In genomic region chrX:113919387-113919786, GRCh38 we compare ENCODE assay signal across 1 cellular context.
TF ChIP-seq lines count a peak whose summit lies in the region.

No MANE protein-coding gene starts in this region.

TF ChIP-seq in H1, 55 proteins besides CTCF, POLR2A, EP300 and RAD21:
- TF ChIP-seq MAX (IDR thresholded peaks at IDR 0.05): no peak
- no peak for TF ChIP-seq GTF2F1 (IDR thresholded peaks at IDR 0.05; ENCODE audit: borderline replicate concordance, low read depth, low read length)
- no peak for TF ChIP-seq JUND (IDR thresholded peaks at IDR 0.05; ENCODE audit: low read length)
- no peak for TF ChIP-seq RXRA (IDR thresholded peaks at IDR 0.05; ENCODE audit: insufficient read depth, low read depth, low read length)
- no peak for TF ChIP-seq SIRT6 (IDR thresholded peaks at IDR 0.05; ENCODE audit: low read length)
- no peak for TF ChIP-seq USF2 (IDR thresholded peaks at IDR 0.05; ENCODE audit: low read length)
- TF ChIP-seq ZNF274 (IDR thresholded peaks at IDR 0.05; ENCODE audit: borderline replicate concordance, extremely low read depth, low read length): no peak
- TF ChIP-seq POLR2AphosphoS5 (IDR thresholded peaks at IDR 0.05; ENCODE audit: low read depth, low read length): no peak
- no peak for TF ChIP-seq MAFK (IDR thresholded peaks at IDR 0.05; ENCODE audit: low read depth, low read length)
- TF ChIP-seq KDM1A (IDR thresholded peaks at IDR 0.05; ENCODE audit: borderline replicate concordance, low read length): no peak
- no peak for TF ChIP-seq TEAD4 (IDR thresholded peaks at IDR 0.05; ENCODE audit: low read depth, low read length)
- no peak for TF ChIP-seq TAF1 (IDR thresholded peaks at IDR 0.05; ENCODE audit: low read depth, low read length)
- TF ChIP-seq CBX5 (IDR thresholded peaks at IDR 0.05; ENCODE audit: low read depth, low read length): no peak
- TF ChIP-seq NRF1 (IDR thresholded peaks at IDR 0.05; ENCODE audit: low read depth, low read length): no peak
- TF ChIP-seq NANOG (IDR thresholded peaks at IDR 0.05; ENCODE audit: insufficient read depth, low read depth, low read length, poor library complexity, severe bottlenecking): no peak
- no peak for TF ChIP-seq CHD7 (IDR thresholded peaks at IDR 0.05; ENCODE audit: insufficient replicate concordance, low read length)
- TF ChIP-seq CHD1 (IDR thresholded peaks at IDR 0.05; ENCODE audit: low read depth, low read length): no peak
- no peak for TF ChIP-seq BCL11A (IDR thresholded peaks at IDR 0.05; ENCODE audit: low read depth in 2 of 2, low read length in 2 of 2)
- no peak for TF ChIP-seq EGR1 (IDR thresholded peaks at IDR 0.05; ENCODE audit: borderline replicate concordance, low read depth, low read length)
- TF ChIP-seq SP4 (IDR thresholded peaks at IDR 0.05; ENCODE audit: low read length): no peak
